ENCODE assay signal across 26 cellular contexts in genomic region chr14:102431751-102432150, GRCh38.
A peak's percentile ranks its signal among the peaks of the same experiment; 100 is the strongest.
DNase-seq lines count a peak whose midpoint lies in the region; ATAC-seq, FAIRE-seq and TF ChIP-seq lines count a peak whose summit lies in the region.
"Had no signal": no experiment of that assay in that cellular context is flagged by ENCODE, and none has a peak within 500 bp of the region (broad histone marks: within the 10 kb centered on the region; RNA-seq: fewer than 3 reads in every experiment).

No MANE protein-coding gene starts in this region.

- no peaks in the 10 kb centered on the region for H3K9me3 ChIP-seq in osteoblast (ENCODE audit: low read depth, low read length)
- H3K9me3 ChIP-seq: BE2C, BLaER1 had no signal

- no peaks in the 10 kb centered on the region for H3K4me1 Mint-ChIP-seq in activated CD4-positive, alpha-beta memory T cell treated with anti-CD3 and anti-CD28 coated beads for 36 hours (ENCODE audit: low read depth)
- H3K4me1 Mint-ChIP-seq: CD14-positive monocyte; CD4-positive, alpha-beta memory T cell; CD4-positive, CD25-positive, alpha-beta regulatory T cell; CD8-positive, alpha-beta memory T cell had no signal

- FAIRE-seq in bronchial epithelial cell (lab: Jason Lieb, UNC) = peak; percentile 47
- FAIRE-seq: A204.1, GM12878, GM12892, GM18507 had no signal

- no peaks in the 10 kb centered on the region for H3K27me3 Mint-ChIP-seq in activated CD4-positive, alpha-beta memory T cell treated with anti-CD3 and anti-CD28 coated beads for 36 hours
- H3K27me3 Mint-ChIP-seq: CD4-positive, alpha-beta memory T cell; CD4-positive, CD25-positive, alpha-beta regulatory T cell; CD8-positive, alpha-beta memory T cell had no signal

- H3K4me1 ChIP-seq in osteoblast (ENCODE audit: insufficient read depth, low read length) = no peaks in the 10 kb centered on the region
- H3K4me1 ChIP-seq: BE2C, BLaER1 had no signal

- H4K20me1 ChIP-seq in osteoblast (ENCODE audit: insufficient read depth, low read length) = no peaks in the 10 kb centered on the region
- H4K20me1 ChIP-seq: BLaER1 had no signal

- H2AFZ ChIP-seq in osteoblast (ENCODE audit: low read length) = no peak overlapping the region

- H3K27me3 ChIP-seq in bronchial epithelial cell (ENCODE audit: control insufficient read depth, insufficient read depth, low read length) (no peaks in the 10 kb centered on the region), osteoblast (ENCODE audit: insufficient read depth, low read length) (no peaks in the 10 kb centered on the region)
- H3K27me3 ChIP-seq: BE2C, BLaER1 had no signal

- H3K27ac Mint-ChIP-seq in activated CD4-positive, alpha-beta memory T cell treated with anti-CD3 and anti-CD28 coated beads for 36 hours = no peak overlapping the region
- H3K27ac Mint-ChIP-seq: CD4-positive, alpha-beta memory T cell; CD4-positive, CD25-positive, alpha-beta regulatory T cell; CD8-positive, alpha-beta memory T cell had no signal

- no peak for ATAC-seq in HG03039 (IDR thresholded peaks at IDR 0.05; ENCODE audit: unreplicated experiment)
- ATAC-seq: GM12878 had no signal

- no peak overlapping the region for H3K27ac ChIP-seq in osteoblast (ENCODE audit: low read depth, low read length)
- H3K27ac ChIP-seq: BLaER1 had no signal

- no peaks in the 10 kb centered on the region for H3K9me3 Mint-ChIP-seq in activated CD4-positive, alpha-beta memory T cell treated with anti-CD3 and anti-CD28 coated beads for 36 hours
- H3K9me3 Mint-ChIP-seq: CD14-positive monocyte; CD4-positive, alpha-beta memory T cell; CD8-positive, alpha-beta memory T cell had no signal

- CTCF ChIA-PET in activated CD4-positive, alpha-beta memory T cell treated with anti-CD3 and anti-CD28 coated beads for 36 hours (lab: Charles Lee) = interaction anchor here (0.8 kb wide), 1 partner anchor 10 kb away, joined by 4 read pairs; no protein-coding TSS in a partner anchor

- no peak overlapping the region for H3K4me3 Mint-ChIP-seq in activated CD4-positive, alpha-beta memory T cell treated with anti-CD3 and anti-CD28 coated beads for 36 hours
- H3K4me3 Mint-ChIP-seq: CD14-positive monocyte; CD4-positive, alpha-beta memory T cell; CD4-positive, CD25-positive, alpha-beta regulatory T cell; CD8-positive, alpha-beta memory T cell had no signal

- POLR2A ChIA-PET in activated CD4-positive, alpha-beta memory T cell treated with anti-CD3 and anti-CD28 coated beads for 36 hours (lab: Charles Lee) = interaction anchor here (1.0 kb wide), 1 partner anchor 11 kb away, joined by 3 read pairs; no protein-coding TSS in a partner anchor

- H3K79me2 ChIP-seq in osteoblast (ENCODE audit: insufficient read depth, low read length) = no peaks in the 10 kb centered on the region

- H3K36me3 Mint-ChIP-seq in activated CD4-positive, alpha-beta memory T cell treated with anti-CD3 and anti-CD28 coated beads for 36 hours = peaks cover 2% of the 10 kb centered on the region

- TF ChIP-seq CTCF in bronchial epithelial cell (IDR thresholded peaks at IDR 0.05; ENCODE audit: insufficient read depth, low read length, severe bottlenecking) (no peak), osteoblast (IDR thresholded peaks at IDR 0.05; ENCODE audit: extremely low read depth, low read depth, low read length) (no peak)

- no peak overlapping the region for H3K4me3 ChIP-seq in bronchial epithelial cell (ENCODE audit: low read depth, low read length)
- no peak overlapping the region for H3K4me3 ChIP-seq in osteoblast (ENCODE audit: insufficient read depth, low read length)
- H3K4me3 ChIP-seq: BLaER1, GM12878 had no signal

- H3K36me3 ChIP-seq in bronchial epithelial cell (ENCODE audit: control insufficient read depth, insufficient read depth, low read length) (peaks cover 2% of the 10 kb centered on the region), osteoblast (ENCODE audit: insufficient read depth, low read length) (peaks cover 17% of the 10 kb centered on the region)
- H3K36me3 ChIP-seq: BE2C had no signal

- DNase-seq in bronchial epithelial cell (ENCODE audit: low read depth) = no peak
- DNase-seq in osteoblast (ENCODE audit: insufficient read length, low spot score, missing footprints) = peak; percentile 27
- no peak for DNase-seq in NCI-H187 (lab: John Stamatoyannopoulos, UW)
- no peak for DNase-seq in activated CD4-positive, alpha-beta memory T cell treated with anti-CD3 and anti-CD28 coated beads for 36 hours
- DNase-seq: 8988T; ACHN; BE2C; C1 segment of cervical spinal cord; CD4-positive, alpha-beta memory T cell; CD4-positive, CD25-positive, alpha-beta regulatory T cell; CD8-positive, alpha-beta memory T cell; COR-L47; DMS 273 treated with DMSO at 0.1 percent for 48 hours; DMS153; DMS53; DMS79; DND-41; EL; GDM1 had no signal

- intact Hi-C loops in activated CD4-positive, alpha-beta memory T cell treated with anti-CD3 and anti-CD28 coated beads for 36 hours (cut with micrococcal nuclease) = no loop called here

- H3K4me2 ChIP-seq in osteoblast (ENCODE audit: insufficient read depth, low read length) = no peak overlapping the region
- H3K4me2 ChIP-seq: BLaER1 had no signal
